Comparison of ENCODE assay signal across 17 cellular contexts in genomic region chr7:106485919-106486318, GRCh38.
A peak's percentile ranks its signal among the peaks of the same experiment; 100 is the strongest.
DNase-seq lines count a peak whose midpoint lies in the region; ATAC-seq and TF ChIP-seq lines count a peak whose summit lies in the region.
"Had no signal": no experiment of that assay in that cellular context is flagged by ENCODE, and none has a peak within 500 bp of the region (broad histone marks: within the 10 kb centered on the region; RNA-seq: fewer than 3 reads in every experiment).

No MANE protein-coding gene starts in this region.

- no peaks in the 10 kb centered on the region for H4K20me1 ChIP-seq in osteoblast (ENCODE audit: insufficient read depth, low read length)

- no peak overlapping the region for H3K4me2 ChIP-seq in osteoblast (ENCODE audit: insufficient read depth, low read length)
- H3K4me2 ChIP-seq: A549 had no signal

- peak overlapping the region; percentile 8 for H3K4me3 Mint-ChIP-seq in activated naive CD4-positive, alpha-beta T cell treated with anti-CD3 and anti-CD28 coated beads, Interleukin-2, amount 50 U/mL, for 24 hours
- H3K4me3 Mint-ChIP-seq in activated CD8-positive, alpha-beta memory T cell treated with anti-CD3 and anti-CD28 coated beads, Interleukin-2, amount 10 ng/mL, durations not matched to agents 7 days and 5 days: no peak overlapping the region
- H3K4me3 Mint-ChIP-seq: CD4-positive, alpha-beta T cell; immature natural killer cell had no signal

- H3K4me1 ChIP-seq in osteoblast (ENCODE audit: insufficient read depth, low read length) (peaks cover 24% of the 10 kb centered on the region), upper lobe of right lung (peaks cover 23% of the 10 kb centered on the region)

- H2AFZ ChIP-seq in osteoblast (ENCODE audit: low read length): no peak overlapping the region

- no peak for ATAC-seq in upper lobe of right lung
- no peak for ATAC-seq in GM18511 (IDR thresholded peaks at IDR 0.05; ENCODE audit: unreplicated experiment)
- ATAC-seq in activated CD8-positive, alpha-beta memory T cell treated with anti-CD3 and anti-CD28 coated beads, Interleukin-2, amount 10 ng/mL, durations not matched to agents 7 days and 5 days: no peak
- ATAC-seq: A549 had no signal

- peaks cover 7% of the 10 kb centered on the region for H3K27me3 ChIP-seq in osteoblast (ENCODE audit: insufficient read depth, low read length)
- H3K27me3 ChIP-seq in upper lobe of right lung: no peaks in the 10 kb centered on the region
- H3K27me3 ChIP-seq: ovary had no signal

- intact Hi-C loops in upper lobe of right lung (cut with DNase I): no loop called here

- H3K9me3 Mint-ChIP-seq in activated naive CD4-positive, alpha-beta T cell treated with anti-CD3 and anti-CD28 coated beads, Interleukin-2, amount 50 U/mL, for 24 hours: no peaks in the 10 kb centered on the region
- peaks cover 2% of the 10 kb centered on the region for H3K9me3 Mint-ChIP-seq in activated CD8-positive, alpha-beta memory T cell treated with anti-CD3 and anti-CD28 coated beads, Interleukin-2, amount 10 ng/mL, durations not matched to agents 7 days and 5 days (ENCODE audit: low read depth)
- H3K9me3 Mint-ChIP-seq: CD4-positive, alpha-beta T cell had no signal

- peak overlapping the region; percentile 97 for H3K27ac Mint-ChIP-seq in activated naive CD4-positive, alpha-beta T cell treated with anti-CD3 and anti-CD28 coated beads, Interleukin-2, amount 50 U/mL, for 24 hours
- H3K27ac Mint-ChIP-seq in activated CD8-positive, alpha-beta memory T cell treated with anti-CD3 and anti-CD28 coated beads, Interleukin-2, amount 10 ng/mL, durations not matched to agents 7 days and 5 days: no peak overlapping the region
- H3K27ac Mint-ChIP-seq: CD4-positive, alpha-beta T cell; immature natural killer cell had no signal

- peaks cover 10% of the 10 kb centered on the region for H3K36me3 Mint-ChIP-seq in activated naive CD4-positive, alpha-beta T cell treated with anti-CD3 and anti-CD28 coated beads, Interleukin-2, amount 50 U/mL, for 24 hours
- H3K36me3 Mint-ChIP-seq in activated CD8-positive, alpha-beta memory T cell treated with anti-CD3 and anti-CD28 coated beads, Interleukin-2, amount 10 ng/mL, durations not matched to agents 7 days and 5 days: peaks cover 6% of the 10 kb centered on the region
- H3K36me3 Mint-ChIP-seq: immature natural killer cell had no signal

- CTCF ChIA-PET in activated CD8-positive, alpha-beta memory T cell treated with anti-CD3 and anti-CD28 coated beads, Interleukin-2, amount 10 ng/mL, durations not matched to agents 7 days and 5 days (lab: Charles Lee): no interaction called here

- H3K9me3 ChIP-seq in osteoblast (ENCODE audit: low read depth, low read length): no peaks in the 10 kb centered on the region
- H3K9me3 ChIP-seq in upper lobe of right lung: no peaks in the 10 kb centered on the region
- H3K9me3 ChIP-seq: ovary had no signal

- no peak overlapping the region for H3K4me3 ChIP-seq in osteoblast (ENCODE audit: insufficient read depth, low read length)
- H3K4me3 ChIP-seq in upper lobe of right lung: no peak overlapping the region
- H3K4me3 ChIP-seq: A549, GM12878, ovary, SK-N-MC had no signal

- H3K27me3 Mint-ChIP-seq in activated naive CD4-positive, alpha-beta T cell treated with anti-CD3 and anti-CD28 coated beads, Interleukin-2, amount 50 U/mL, for 24 hours: peaks cover 11% of the 10 kb centered on the region
- H3K27me3 Mint-ChIP-seq in activated CD8-positive, alpha-beta memory T cell treated with anti-CD3 and anti-CD28 coated beads, Interleukin-2, amount 10 ng/mL, durations not matched to agents 7 days and 5 days: peaks cover 9% of the 10 kb centered on the region

- TF ChIP-seq CTCF in osteoblast (IDR thresholded peaks at IDR 0.05; ENCODE audit: extremely low read depth, low read depth, low read length): no peak
- TF ChIP-seq CTCF in upper lobe of right lung (IDR thresholded peaks at IDR 0.05): no peak

- H3K36me3 ChIP-seq in osteoblast (ENCODE audit: insufficient read depth, low read length): no peaks in the 10 kb centered on the region
- H3K36me3 ChIP-seq in upper lobe of right lung: no peaks in the 10 kb centered on the region
- H3K36me3 ChIP-seq: ovary had no signal

- no peaks in the 10 kb centered on the region for H3K79me2 ChIP-seq in osteoblast (ENCODE audit: insufficient read depth, low read length)

- H3K27ac ChIP-seq in osteoblast (ENCODE audit: low read depth, low read length) (peak overlapping the region; percentile 40), upper lobe of right lung (peak overlapping the region; percentile 18)
- H3K27ac ChIP-seq: ovary, SK-N-MC had no signal

- peaks cover 60% of the 10 kb centered on the region for H3K4me1 Mint-ChIP-seq in activated naive CD4-positive, alpha-beta T cell treated with anti-CD3 and anti-CD28 coated beads, Interleukin-2, amount 50 U/mL, for 24 hours
- peaks cover 14% of the 10 kb centered on the region for H3K4me1 Mint-ChIP-seq in activated CD8-positive, alpha-beta memory T cell treated with anti-CD3 and anti-CD28 coated beads, Interleukin-2, amount 10 ng/mL, durations not matched to agents 7 days and 5 days
- H3K4me1 Mint-ChIP-seq: immature natural killer cell had no signal

- DNase-seq in activated naive CD4-positive, alpha-beta T cell treated with Interleukin-2 at 50 U/mL for 16 hours: no peak
- DNase-seq in fibroblast of gingiva (ENCODE audit: low read depth) (peak; percentile 17), osteoblast (ENCODE audit: insufficient read length, low spot score, missing footprints) (no peak), upper lobe of right lung (no peak)
- DNase-seq in activated CD8-positive, alpha-beta memory T cell treated with anti-CD3 and anti-CD28 coated beads, Interleukin-2, amount 10 ng/mL, durations not matched to agents 7 days and 5 days: no peak
- no peak for DNase-seq in activated CD4-positive, alpha-beta T cell treated with anti-CD3 and anti-CD28 coated beads, Interleukin-2, amount 50 U/mL, for 48 hours
- DNase-seq: activated effector memory CD4-positive, alpha-beta T cell treated with Interleukin-2 at 50 U/mL for 16 hours; CD4-positive, alpha-beta T cell; effector CD4-positive, alpha-beta T cell; immature natural killer cell; KG1; ovary had no signal
